In genomic region chr4:82430193-82431025, GRCh38 we compare ENCODE assay signal across 8 cellular contexts. TPM values are rescaled to one million over a fixed set of nuclear protein-coding genes. Genes with fewer than 3 reads are reported as not detected.
DNase-seq lines count a peak whose midpoint lies in the region; ATAC-seq, FAIRE-seq and TF ChIP-seq lines count a peak whose summit lies in the region.

Gene ENOPH1 (plus strand): TSS chr4:82430590. CDS start chr4:82430830, 240 bp downstream.
Gene HNRNPDL (minus strand): TSS chr4:82430462. CDS start chr4:82429690, 772 bp downstream.

- H3K4me1 ChIP-seq in spleen: peaks cover 41 to 77% (median 62%) of the 10 kb centered on the region in 6 donors

- peaks cover 7% of the 10 kb centered on the region for H3K36me3 ChIP-seq in bronchial epithelial cell (ENCODE audit: control insufficient read depth, insufficient read depth, low read length)
- H3K36me3 ChIP-seq in spleen: peaks cover 0 to 39% (median 18%) of the 10 kb centered on the region in 6 donors

- H3K4me3 ChIP-seq in AG04449 (ENCODE audit: low read depth, low read length) (peak within 1 kb of the TSS; percentile 96), WI38 (ENCODE audit: low read depth, low read length) (peak within 1 kb of the TSS; percentile 98), bronchial epithelial cell (ENCODE audit: low read depth, low read length) (peak within 1 kb of the TSS; percentile 80), spleen (peak within 1 kb of the TSS; percentile 83 to 98 (median 95))

- peak in 1 of 3 donors; percentile 13 for TF ChIP-seq POLR2A in spleen (IDR thresholded peaks at IDR 0.05)

- peaks cover 22 to 34% (median 27%) of the 10 kb centered on the region in 3 donors for H3K27me3 Mint-ChIP-seq in immature natural killer cell (ENCODE audit: low read depth in 3 of 3)

- H3K27me3 ChIP-seq in bronchial epithelial cell (ENCODE audit: control insufficient read depth, insufficient read depth, low read length) (no peaks in the 10 kb centered on the region), spleen (replicated peaks in 1 of 7) (no peaks in the 10 kb centered on the region)

- DNase-seq in AG04449 (ENCODE audit: low read depth, low spot score) (peak; percentile 47), NCI-H2227 treated with DMSO at 0.1 percent for 48 hours (lab: John Stamatoyannopoulos, UW) (peak; percentile 83), bronchial epithelial cell (ENCODE audit: low read depth) (peak; percentile 89), immature natural killer cell (peak; percentile 92 to 94 (median 93)), spleen (peak; percentile 99)

- CTCF ChIA-PET in AG04449 (lab: Yijun Ruan, JAX): interaction anchor here (0.6 to 2.9 kb wide), 9 partner anchors 10 to 365 kb away, joined by 3 to 19 read pairs (median 6); no protein-coding TSS in a partner anchor

- intact Hi-C loops in spleen (cut with DNase I; ENCODE audit: low total_unique reads): no loop called here

- no peak for FAIRE-seq in bronchial epithelial cell (lab: Jason Lieb, UNC)

- no peak for TF ChIP-seq CTCF in AG04449 (IDR thresholded peaks at IDR 0.05; ENCODE audit: insufficient read depth, low read length, missing control alignments)
- TF ChIP-seq CTCF in WI38 (IDR thresholded peaks at IDR 0.05; ENCODE audit: low read depth, low read length): no peak
- TF ChIP-seq CTCF in bronchial epithelial cell (IDR thresholded peaks at IDR 0.05; ENCODE audit: insufficient read depth, low read length, severe bottlenecking): no peak
- TF ChIP-seq CTCF in spleen (IDR thresholded peaks at IDR 0.05 in 8 of 11, conservative IDR thresholded peaks at IDR 0.05 in 3 of 11): peak in 6 of 11 experiments; percentile 6 to 42 (median 24)

- H3K27ac Mint-ChIP-seq in immature natural killer cell: peak within 1 kb of the TSS; percentile 96 to 100 (median 99)

- H3K27ac ChIP-seq in spleen: peak within 1 kb of the TSS; percentile 97 to 100 (median 100)

- POLR2A ChIA-PET in AG04449 (lab: Yijun Ruan, JAX): interaction anchor here (0.6 to 2.4 kb wide), 6 partner anchors 11 to 909 kb away, joined by 3 to 26 read pairs (median 4); partner anchors contain the start of genes COPS4 and HNRNPD

- no peaks in the 10 kb centered on the region for H3K9me3 Mint-ChIP-seq in immature natural killer cell

- no peaks in the 10 kb centered on the region for H3K9me3 ChIP-seq in spleen

- ATAC-seq in GM18907 (IDR thresholded peaks at IDR 0.05; ENCODE audit: unreplicated experiment) (peak; percentile 80), HG03159 (IDR thresholded peaks at IDR 0.05; ENCODE audit: unreplicated experiment) (peak; percentile 71)

- peaks cover 60 to 77% of the 10 kb centered on the region in 2 donors for H3K4me1 Mint-ChIP-seq in immature natural killer cell

- whole genome bisulfite sequencing in spleen, 5 donors: 0 to 1% (median 0%) methylated on average over 36 to 85 of the region's 85 CpGs

- peak within 1 kb of the TSS; percentile 99 to 100 (median 100) for H3K4me3 Mint-ChIP-seq in immature natural killer cell

- peaks cover 21 to 28% (median 24%) of the 10 kb centered on the region in 3 donors for H3K36me3 Mint-ChIP-seq in immature natural killer cell

RNA-seq across cellular contexts. Expression of gene ENOPH1, which starts in this region (rescaled TPM):
- total RNA-seq in bronchial epithelial cell (94.3 and 136 TPM in 2 replicates), spleen (10 to 100 TPM; 21.6 to 34.4 (median 27.6) TPM)
- polyA plus RNA-seq in immature natural killer cell (10 to 100 TPM; 48.5 to 53.7 (median 53.2) TPM), spleen (10 to 100 TPM; 28.6 to 35.9 (median 34.9) TPM)

RNA-seq across cellular contexts. Expression of gene HNRNPDL, which starts in this region (rescaled TPM):
- 95.9 and 141 TPM in 2 replicates for total RNA-seq in bronchial epithelial cell
- polyA plus RNA-seq in immature natural killer cell: 100 to 1,000 TPM; 176 to 312 (median 204) TPM
- total RNA-seq in spleen: 100 to 1,000 TPM; 164 to 229 (median 195) TPM
- polyA plus RNA-seq in spleen: 100 to 1,000 TPM; 215 to 226 (median 218) TPM

Comparison
In these comparisons a context has a peak if more than half of its experiments do, and no peak if none do; other contexts are left out.
1. Peak in every context shown above with its lines: DNase-seq, ATAC-seq, H3K4me3 ChIP-seq and H3K27ac ChIP-seq.
2. DNase-seq: peak in every context shown above with its lines; median percentile 99 in spleen; 93 in immature natural killer cell; 89 in bronchial epithelial cell; 83 in NCI-H2227 treated with DMSO at 0.1 percent for 48 hours; 47 in AG04449.
3. CTCF ChIP-seq: peak in spleen (6 of 11); none in AG04449 (single experiment), WI38 (single experiment) and bronchial epithelial cell (single experiment).